ENCODE assay signal across 1 cellular context in genomic region chr3:158019897-158020296, GRCh38.
A peak's percentile ranks its signal among the peaks of the same experiment; 100 is the strongest.
TF ChIP-seq lines count a peak whose summit lies in the region.

No MANE protein-coding gene starts in this region.

TF ChIP-seq in HepG2, 621 proteins besides CTCF, POLR2A, EP300 and RAD21:
- TF ChIP-seq ZNF281 (CRISPR knock-in tag; IDR thresholded peaks at IDR 0.05; ENCODE audit: borderline replicate concordance) = peak; percentile 48; the same call in 1 of the 2 replicates
